Comparison of ENCODE assay signal across 19 cellular contexts in the genomic region with DNA sequence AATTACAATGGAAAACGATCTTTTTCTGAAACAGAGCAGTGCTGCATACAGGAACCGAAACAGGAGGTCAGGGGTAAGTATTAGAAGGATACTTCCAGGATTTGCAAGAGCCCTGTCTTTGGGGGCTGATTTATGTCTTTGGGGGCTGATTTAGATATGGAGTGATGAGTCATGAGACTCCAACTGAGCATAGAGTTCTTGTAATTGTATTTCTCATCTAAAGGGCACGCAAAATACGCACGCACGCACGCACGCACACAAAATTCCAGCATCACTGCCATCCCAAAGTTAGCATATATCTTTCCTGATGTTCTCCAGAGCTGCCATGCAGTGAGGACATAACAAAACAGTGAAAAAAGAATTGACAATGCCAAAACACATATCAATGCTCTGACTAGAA.
DNase-seq lines count a peak whose midpoint lies in the region; ATAC-seq and TF ChIP-seq lines count a peak whose summit lies in the region.
"Had no signal": no experiment of that assay in that cellular context is flagged by ENCODE, and none has a peak within 500 bp of the region (broad histone marks: within the 10 kb centered on the region; RNA-seq: fewer than 3 reads in every experiment).

No MANE protein-coding gene starts in this region.

- no peak overlapping the region for H3K9ac ChIP-seq in SK-N-MC (ENCODE audit: insufficient read length)

- H3K9me3 ChIP-seq in HEK293 (ENCODE audit: control insufficient read depth, insufficient read depth, low read depth, low read length) (no peaks in the 10 kb centered on the region), SK-N-MC (ENCODE audit: low read depth, low read length) (no peaks in the 10 kb centered on the region; the same call in 1 of the 2 replicates)

- H3K36me3 ChIP-seq in HEK293 (ENCODE audit: control insufficient read depth in 2 of 2, insufficient read depth in 1 of 2, low read length in 2 of 2) (no peaks in the 10 kb centered on the region), SK-N-MC (ENCODE audit: insufficient read depth, low read length) (no peaks in the 10 kb centered on the region)

- POLR2A ChIA-PET in HEK293 (lab: Yijun Ruan, JAX), result no interaction called here

- TF ChIP-seq CTCF in HEK293 (tag by site-specific recombination; IDR thresholded peaks at IDR 0.05) (no peak), fibroblast of mammary gland (conservative IDR thresholded peaks at IDR 0.05; ENCODE audit: control insufficient read depth, insufficient read depth, low read depth, low read length) (no peak)

- H3K27ac ChIP-seq in HEK293 (ENCODE audit: extremely low read depth, low read depth, low read length) (no peak overlapping the region), SK-N-MC (no peak overlapping the region; the same call in 1 of the 2 replicates)
- H3K27ac ChIP-seq: 22Rv1, C4-2B had no signal

- peaks cover 3% of the 10 kb centered on the region; the same call in 1 of the 2 replicates for H3K4me1 ChIP-seq in HEK293 (ENCODE audit: control insufficient read depth, insufficient read depth, low read length)

- H3K4me3 ChIP-seq in HEK293 (ENCODE audit: low read depth, low read length) (no peak overlapping the region), SK-N-MC (peak overlapping the region; percentile 21; the same call in 1 of the 2 replicates), fibroblast of mammary gland (ENCODE audit: control insufficient read depth, low read depth, low read length) (no peak overlapping the region)

- intact Hi-C loops in left ventricle myocardium superior (cut with micrococcal nuclease), result no loop called here

- CTCF ChIA-PET in HEK293 (lab: Yijun Ruan, JAX), result interaction anchor here (1.0 to 1.3 kb wide), 2 partner anchors 26 to 49 kb away, joined by 3 to 5 read pairs; no protein-coding TSS in a partner anchor

- DNase-seq in A172 (ENCODE audit: low spot score) (peak; percentile 18), SK-N-MC (ENCODE audit: low read depth, low spot score) (no peak), fibroblast of mammary gland (ENCODE audit: low read depth) (peak; percentile 61), left ventricle myocardium superior (no peak), iPS-NIHi11 (ENCODE audit: low spot score) (no peak), ureter (ENCODE audit: low spot score) (no peak)
- DNase-seq: Calu3; CD8-positive, alpha-beta memory T cell; DMS153; GDM1; HFFc6; Kasumi-1; NCI-H1092; NCI-H1436; NCI-H187 treated with DMSO at 0.1 percent for 48 hours had no signal

- no peak for ATAC-seq in left ventricle myocardium superior
- ATAC-seq in GM21529 (IDR thresholded peaks at IDR 0.05; ENCODE audit: unreplicated experiment), result no peak

TF ChIP-seq in HEK293, 187 proteins besides CTCF, POLR2A, EP300 and RAD21:
- TF ChIP-seq ZNF10 (tag by site-specific recombination; IDR thresholded peaks at IDR 0.05) (no peak), ZNF2 (tag by site-specific recombination; IDR thresholded peaks at IDR 0.05) (no peak), ZNF664 (tag by site-specific recombination; IDR thresholded peaks at IDR 0.05) (0 out of 2 replicates have a peak, but pooled peaks have one; percentile 10), ZNF530 (tag by site-specific recombination; IDR thresholded peaks at IDR 0.05; ENCODE audit: low read depth) (no peak), ZNF558 (tag by site-specific recombination; IDR thresholded peaks at IDR 0.05) (no peak), ZNF660 (tag by site-specific recombination; IDR thresholded peaks at IDR 0.05) (0 out of 2 replicates have a peak, but pooled peaks have one; percentile 26), ZNF157 (tag by site-specific recombination; IDR thresholded peaks at IDR 0.05) (no peak), ZNF529 (tag by site-specific recombination; IDR thresholded peaks at IDR 0.05; ENCODE audit: insufficient replicate concordance) (no peak)
- TF ChIP-seq, protein P1, sequence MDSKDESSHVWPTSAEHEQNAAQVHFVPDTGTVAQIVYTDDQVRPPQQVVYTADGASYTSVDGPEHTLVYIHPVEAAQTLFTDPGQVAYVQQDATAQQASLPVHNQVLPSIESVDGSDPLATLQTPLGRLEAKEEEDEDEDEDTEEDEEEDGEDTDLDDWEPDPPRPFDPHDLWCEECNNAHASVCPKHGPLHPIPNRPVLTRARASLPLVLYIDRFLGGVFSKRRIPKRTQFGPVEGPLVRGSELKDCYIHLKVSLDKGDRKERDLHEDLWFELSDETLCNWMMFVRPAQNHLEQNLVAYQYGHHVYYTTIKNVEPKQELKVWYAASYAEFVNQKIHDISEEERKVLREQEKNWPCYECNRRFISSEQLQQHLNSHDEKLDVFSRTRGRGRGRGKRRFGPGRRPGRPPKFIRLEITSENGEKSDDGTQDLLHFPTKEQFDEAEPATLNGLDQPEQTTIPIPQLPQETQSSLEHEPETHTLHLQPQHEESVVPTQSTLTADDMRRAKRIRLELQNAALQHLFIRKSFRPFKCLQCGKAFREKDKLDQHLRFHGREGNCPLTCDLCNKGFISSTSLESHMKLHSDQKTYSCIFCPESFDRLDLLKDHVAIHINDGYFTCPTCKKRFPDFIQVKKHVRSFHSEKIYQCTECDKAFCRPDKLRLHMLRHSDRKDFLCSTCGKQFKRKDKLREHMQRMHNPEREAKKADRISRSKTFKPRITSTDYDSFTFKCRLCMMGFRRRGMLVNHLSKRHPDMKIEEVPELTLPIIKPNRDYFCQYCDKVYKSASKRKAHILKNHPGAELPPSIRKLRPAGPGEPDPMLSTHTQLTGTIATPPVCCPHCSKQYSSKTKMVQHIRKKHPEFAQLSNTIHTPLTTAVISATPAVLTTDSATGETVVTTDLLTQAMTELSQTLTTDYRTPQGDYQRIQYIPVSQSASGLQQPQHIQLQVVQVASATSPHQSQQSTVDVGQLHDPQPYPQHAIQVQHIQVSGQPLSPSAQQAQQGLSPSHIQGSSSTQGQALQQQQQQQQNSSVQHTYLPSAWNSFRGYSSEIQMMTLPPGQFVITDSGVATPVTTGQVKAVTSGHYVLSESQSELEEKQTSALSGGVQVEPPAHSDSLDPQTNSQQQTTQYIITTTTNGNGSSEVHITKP (tag by site-specific recombination; IDR thresholded peaks at IDR 0.05), result no peak
- TF ChIP-seq, protein P2, sequence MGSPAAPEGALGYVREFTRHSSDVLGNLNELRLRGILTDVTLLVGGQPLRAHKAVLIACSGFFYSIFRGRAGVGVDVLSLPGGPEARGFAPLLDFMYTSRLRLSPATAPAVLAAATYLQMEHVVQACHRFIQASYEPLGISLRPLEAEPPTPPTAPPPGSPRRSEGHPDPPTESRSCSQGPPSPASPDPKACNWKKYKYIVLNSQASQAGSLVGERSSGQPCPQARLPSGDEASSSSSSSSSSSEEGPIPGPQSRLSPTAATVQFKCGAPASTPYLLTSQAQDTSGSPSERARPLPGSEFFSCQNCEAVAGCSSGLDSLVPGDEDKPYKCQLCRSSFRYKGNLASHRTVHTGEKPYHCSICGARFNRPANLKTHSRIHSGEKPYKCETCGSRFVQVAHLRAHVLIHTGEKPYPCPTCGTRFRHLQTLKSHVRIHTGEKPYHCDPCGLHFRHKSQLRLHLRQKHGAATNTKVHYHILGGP (tag by site-specific recombination; IDR thresholded peaks at IDR 0.05), result 0 out of 2 replicates have a peak, but pooled peaks have one; percentile 37

Comparison
In these comparisons a context has a peak if more than half of its experiments do, and no peak if none do; other contexts are left out.
1. DNase-seq: peak in A172 (single experiment) and fibroblast of mammary gland (single experiment); none in SK-N-MC (single experiment), left ventricle myocardium superior (single experiment), iPS-NIHi11 (single experiment) and ureter (single experiment).